Comparison of ENCODE assay signal across 21 cellular contexts in genomic region chr17:80408872-80409271, GRCh38. TPM values are rescaled to one million over a fixed set of nuclear protein-coding genes. Genes with fewer than 3 reads are reported as not detected.
DNase-seq lines count a peak whose midpoint lies in the region; ATAC-seq and TF ChIP-seq lines count a peak whose summit lies in the region.
"Had no signal": no experiment of that assay in that cellular context is flagged by ENCODE, and none has a peak within 500 bp of the region (broad histone marks: within the 10 kb centered on the region; RNA-seq: fewer than 3 reads in every experiment).

No MANE protein-coding gene starts in this region.

- H3K79me2 ChIP-seq in OCI-LY3 (ENCODE audit: low read length) (no peaks in the 10 kb centered on the region), mesendoderm (ENCODE audit: control insufficient read depth, insufficient read depth, low read length) (no peaks in the 10 kb centered on the region)

- no peaks in the 10 kb centered on the region for H3K79me1 ChIP-seq in mesendoderm (ENCODE audit: low read length)

- no peak overlapping the region for H2BK120ac ChIP-seq in mesendoderm (ENCODE audit: low read depth, low read length)

- DNase-seq in ELR (ENCODE audit: low read depth) (peak; percentile 31), dermis blood vessel endothelial cell (peak; percentile 38), mesendoderm (no peak), NCI-H2029 (lab: John Stamatoyannopoulos, UW) (no peak), NCI-H2227 treated with DMSO at 0.1 percent for 48 hours (lab: John Stamatoyannopoulos, UW) (no peak), omental fat pad (ENCODE audit: low spot score) (no peak)
- DNase-seq: activated CD8-positive, alpha-beta memory T cell treated with anti-CD3 and anti-CD28 coated beads, Interleukin-2, amount 50 U/mL, for 4 hours; amygdala; CD8-positive, alpha-beta memory T cell; DMS79; effector CD4-positive, alpha-beta T cell; H9; KG1; left cardiac atrium; MV-4-11; NCI-H187; NCI-H226; upper lobe of left lung had no signal

- no peak overlapping the region for H2BK5ac ChIP-seq in mesendoderm (ENCODE audit: low read length)

- no peak overlapping the region for H2AFZ ChIP-seq in OCI-LY3 (ENCODE audit: low read depth, low read length)

- no peak overlapping the region for H4K5ac ChIP-seq in mesendoderm (ENCODE audit: low read length)

- TF ChIP-seq CTCF in OCI-LY3 (IDR thresholded peaks at IDR 0.05; ENCODE audit: low read depth, low read length) = no peak
- no peak for TF ChIP-seq CTCF in omental fat pad (IDR thresholded peaks at IDR 0.05)

- no peak overlapping the region for H3K56ac ChIP-seq in mesendoderm (ENCODE audit: low read length)

- H3K18ac ChIP-seq in mesendoderm (ENCODE audit: low read length) = no peak overlapping the region

- H3K9ac ChIP-seq in OCI-LY3 (ENCODE audit: low read length) (no peak overlapping the region), mesendoderm (ENCODE audit: low read length) (no peak overlapping the region)

- H4K20me1 ChIP-seq in OCI-LY3 (ENCODE audit: insufficient read depth, low read length) = no peaks in the 10 kb centered on the region

- no peaks in the 10 kb centered on the region for H3K36me3 ChIP-seq in OCI-LY3 (replicated peaks; ENCODE audit: low read depth, low read length)
- no peaks in the 10 kb centered on the region for H3K36me3 ChIP-seq in mesendoderm (ENCODE audit: control insufficient read depth, insufficient read depth, low read length)
- H3K36me3 ChIP-seq: esophagus muscularis mucosa, upper lobe of left lung had no signal

- no peak overlapping the region for H4K8ac ChIP-seq in mesendoderm (ENCODE audit: low read depth, low read length)

- H3K4me1 ChIP-seq in OCI-LY3 (ENCODE audit: low read length) = peaks cover 28% of the 10 kb centered on the region
- no peaks in the 10 kb centered on the region for H3K4me1 ChIP-seq in mesendoderm (ENCODE audit: control insufficient read depth, low read depth, low read length)

- no peak overlapping the region for H2BK15ac ChIP-seq in mesendoderm (replicated peaks; ENCODE audit: low read depth)

- no peaks in the 10 kb centered on the region for H3K9me3 ChIP-seq in OCI-LY3 (ENCODE audit: insufficient read depth, low read length)
- H3K9me3 ChIP-seq: esophagus muscularis mucosa, upper lobe of left lung had no signal

- ATAC-seq in GM19324 (IDR thresholded peaks at IDR 0.05; ENCODE audit: low FRiP score, unreplicated experiment) = no peak
- ATAC-seq in omental fat pad (ENCODE audit: low FRiP score) = no peak
- ATAC-seq: left cardiac atrium had no signal

- peak overlapping the region; percentile 45 for H3K23ac ChIP-seq in mesendoderm (ENCODE audit: low read length)

- no CpG with 5 or more reads among the region's 6 CpGs for WGBS in mesendoderm (ENCODE audit: extremely low coverage, insufficient coverage, low lambda C conversion rate)

- no peak overlapping the region for H2AK5ac ChIP-seq in mesendoderm (ENCODE audit: low read length)

- H3K4ac ChIP-seq in mesendoderm (ENCODE audit: low read depth, low read length) = no peak overlapping the region

- H3K27me3 ChIP-seq in OCI-LY3 (ENCODE audit: low read depth, low read length) = peaks cover 6% of the 10 kb centered on the region; the same call in 1 of the 2 replicates
- peaks cover 3% of the 10 kb centered on the region for H3K27me3 ChIP-seq in mesendoderm (ENCODE audit: insufficient read depth, low read length, poor library complexity)
- H3K27me3 ChIP-seq: esophagus muscularis mucosa, upper lobe of left lung had no signal

- H3K27ac ChIP-seq in OCI-LY3 (ENCODE audit: low read length) (no peak overlapping the region), mesendoderm (ENCODE audit: low read depth, low read length) (no peak overlapping the region)
- H3K27ac ChIP-seq: esophagus muscularis mucosa, upper lobe of left lung had no signal

- H3K4me3 ChIP-seq in OCI-LY3 (ENCODE audit: low read length) (no peak overlapping the region), mesendoderm (ENCODE audit: low read length) (no peak overlapping the region)
- H3K4me3 ChIP-seq: esophagus muscularis mucosa, upper lobe of left lung had no signal

- H3K4me2 ChIP-seq in OCI-LY3 (ENCODE audit: low read length) (peak overlapping the region; percentile 1; the same call in 1 of the 2 replicates), mesendoderm (ENCODE audit: low read length) (no peak overlapping the region)

RNA-seq across cellular contexts. Expression of gene ENDOV, which starts 6.1 kb away (rescaled TPM):
- total RNA-seq in dermis blood vessel endothelial cell = 19.5 and 27.6 TPM in 2 replicates
- polyA plus RNA-seq in mesendoderm (2013, experiment 1 of 2) = 4.7 TPM
- polyA plus RNA-seq in mesendoderm (2013, experiment 2 of 2) = 5.3 TPM
- total RNA-seq in omental fat pad = 10 to 100 TPM in 1 of 4 donors, 1 to 10 TPM in 3; 6.9 to 16.6 (median 8.1) TPM

Comparison
In these comparisons a context has a peak if more than half of its experiments do, and no peak if none do; other contexts are left out.
1. DNase-seq: peak in ELR (single experiment) and dermis blood vessel endothelial cell (single experiment); none in mesendoderm (single experiment), NCI-H2029 (single experiment), NCI-H2227 treated with DMSO at 0.1 percent for 48 hours (single experiment) and omental fat pad (single experiment).